25 cellular contexts compared by ENCODE assay signal in the genomic region with DNA sequence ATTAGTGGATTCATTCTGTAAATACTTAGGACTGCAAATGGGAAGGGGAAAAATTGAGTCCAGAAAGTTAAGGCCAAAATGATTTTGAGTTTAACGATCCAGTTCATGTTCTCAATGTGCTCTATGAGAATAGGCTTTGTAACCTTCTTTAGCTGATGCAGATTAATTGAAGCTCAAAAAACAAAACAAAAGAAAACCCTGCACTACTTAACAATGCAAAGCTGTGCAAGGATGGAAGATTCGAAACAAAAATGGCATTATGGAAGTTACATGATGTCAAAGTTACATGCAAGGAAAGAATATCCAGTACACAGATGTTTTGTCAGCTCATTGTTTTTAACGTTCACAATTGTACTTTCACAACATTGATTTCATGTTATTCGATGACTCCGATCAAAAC.
"Had no signal": no experiment of that assay in that cellular context is flagged by ENCODE, and none has a peak within 500 bp of the region (broad histone marks: within the 10 kb centered on the region; RNA-seq: fewer than 3 reads in every experiment).

No MANE protein-coding gene starts in this region.

- DNase-seq: activated CD4-positive, alpha-beta memory T cell treated with anti-CD3 and anti-CD28 coated beads for 36 hours; activated CD4-positive, alpha-beta T cell treated with anti-CD3 and anti-CD28 coated beads for 36 hours; activated naive CD8-positive, alpha-beta T cell treated with anti-CD3 and anti-CD28 coated beads for 36 hours; activated T-cell treated with anti-CD3 and anti-CD28 coated beads for 4 hours; amniotic stem cell; brain microvascular endothelial cell; effector memory CD4-positive, alpha-beta T cell; heart right ventricle; left colon; lower lobe of right lung; natural killer cell; sigmoid colon; stimulated activated CD4-positive, alpha-beta T cell treated with anti-CD3 and anti-CD28 coated beads, Interleukin-4, amount 100 ng/mL, for 24 hours; trophoblast cell had no signal

- H3K36me3 Mint-ChIP-seq: natural killer cell had no signal

- H3K27ac ChIP-seq: brain microvascular endothelial cell, lower lobe of right lung, neutrophil, parathyroid adenoma, vagina had no signal

- H3K4me3 Mint-ChIP-seq: activated CD4-positive, alpha-beta memory T cell treated with anti-CD3 and anti-CD28 coated beads for 36 hours; activated CD4-positive, alpha-beta T cell treated with anti-CD3 and anti-CD28 coated beads for 36 hours; activated naive CD8-positive, alpha-beta T cell treated with anti-CD3 and anti-CD28 coated beads for 36 hours; activated T-helper 1 cell treated with anti-CD3 and anti-CD28 coated beads, Interleukin-12 subunit alpha, Interleukin-12 subunit beta, Interleukin-2, Interleukin-4 antibody, amounts not matched to agents 30 ng/mL and 10 ng/mL and 1 ng/mL, durations not matched to agents 14 hours and 24 hours and 36 hours; dendritic cell treated with granulocyte-macrophage colony-stimulating factor and Interleukin-4, amounts not matched to agents 40 ng/mL and 50 ng/mL, for 4 days; natural killer cell; stimulated activated memory B cell treated with anti-CD40 and anti-IgM and Interleukin-4, amounts not matched to agents 10 μg/mL and 1 μg/mL and 100 μg/mL, for 72 hours; T-helper 2 cell treated with Interferon-gamma antibody and Interleukin-4, amounts not matched to agents 5 μg/mL and 100 μg/mL, for 36 hours; WTC11 had no signal

- H3K27me3 Mint-ChIP-seq: activated CD4-positive, alpha-beta memory T cell treated with anti-CD3 and anti-CD28 coated beads for 36 hours; activated CD4-positive, alpha-beta T cell treated with anti-CD3 and anti-CD28 coated beads for 36 hours; activated naive CD8-positive, alpha-beta T cell treated with anti-CD3 and anti-CD28 coated beads for 36 hours; dendritic cell treated with granulocyte-macrophage colony-stimulating factor and Interleukin-4, amounts not matched to agents 40 ng/mL and 50 ng/mL, for 4 days; stimulated activated memory B cell treated with anti-CD40 and anti-IgM and Interleukin-4, amounts not matched to agents 10 μg/mL and 1 μg/mL and 100 μg/mL, for 72 hours had no signal

- H3K9me3 Mint-ChIP-seq: activated CD4-positive, alpha-beta memory T cell treated with anti-CD3 and anti-CD28 coated beads for 36 hours; activated naive CD8-positive, alpha-beta T cell treated with anti-CD3 and anti-CD28 coated beads for 36 hours; activated T-helper 1 cell treated with anti-CD3 and anti-CD28 coated beads, Interleukin-12 subunit alpha, Interleukin-12 subunit beta, Interleukin-2, Interleukin-4 antibody, amounts not matched to agents 30 ng/mL and 10 ng/mL and 1 ng/mL, durations not matched to agents 14 hours and 24 hours and 36 hours; dendritic cell treated with granulocyte-macrophage colony-stimulating factor and Interleukin-4, amounts not matched to agents 40 ng/mL and 50 ng/mL, for 4 days; natural killer cell; stimulated activated memory B cell treated with anti-CD40 and anti-IgM and Interleukin-4, amounts not matched to agents 10 μg/mL and 1 μg/mL and 100 μg/mL, for 72 hours; T-helper 2 cell treated with Interferon-gamma antibody and Interleukin-4, amounts not matched to agents 5 μg/mL and 100 μg/mL, for 36 hours had no signal

- H3K27ac Mint-ChIP-seq: activated CD4-positive, alpha-beta memory T cell treated with anti-CD3 and anti-CD28 coated beads for 36 hours; activated CD4-positive, alpha-beta T cell treated with anti-CD3 and anti-CD28 coated beads for 36 hours; activated naive CD8-positive, alpha-beta T cell treated with anti-CD3 and anti-CD28 coated beads for 36 hours; activated T-helper 1 cell treated with anti-CD3 and anti-CD28 coated beads, Interleukin-12 subunit alpha, Interleukin-12 subunit beta, Interleukin-2, Interleukin-4 antibody, amounts not matched to agents 30 ng/mL and 10 ng/mL and 1 ng/mL, durations not matched to agents 14 hours and 24 hours and 36 hours; dendritic cell treated with granulocyte-macrophage colony-stimulating factor and Interleukin-4, amounts not matched to agents 40 ng/mL and 50 ng/mL, for 4 days; natural killer cell; stimulated activated memory B cell treated with anti-CD40 and anti-IgM and Interleukin-4, amounts not matched to agents 10 μg/mL and 1 μg/mL and 100 μg/mL, for 72 hours; T-helper 2 cell treated with Interferon-gamma antibody and Interleukin-4, amounts not matched to agents 5 μg/mL and 100 μg/mL, for 36 hours; WTC11 had no signal

- H3K4me1 Mint-ChIP-seq: activated CD4-positive, alpha-beta T cell treated with anti-CD3 and anti-CD28 coated beads for 36 hours; natural killer cell; stimulated activated memory B cell treated with anti-CD40 and anti-IgM and Interleukin-4, amounts not matched to agents 10 μg/mL and 1 μg/mL and 100 μg/mL, for 72 hours had no signal

- ATAC-seq: activated CD4-positive, alpha-beta T cell treated with anti-CD3 and anti-CD28 coated beads for 36 hours; gastroesophageal sphincter; heart right ventricle; left colon; lower lobe of right lung; natural killer cell; stimulated activated memory B cell treated with anti-CD40 and anti-IgM and Interleukin-4, amounts not matched to agents 10 μg/mL and 1 μg/mL and 100 μg/mL, for 72 hours; WTC11 had no signal

- FAIRE-seq: endothelial cell of umbilical vein, TTC549 had no signal
